Comparison of ENCODE assay signal across 11 cellular contexts in genomic region chr13:101649490-101650126, GRCh38.
DNase-seq lines count a peak whose midpoint lies in the region; ATAC-seq, FAIRE-seq and TF ChIP-seq lines count a peak whose summit lies in the region.
"Had no signal": no experiment of that assay in that cellular context is flagged by ENCODE, and none has a peak within 500 bp of the region (broad histone marks: within the 10 kb centered on the region; RNA-seq: fewer than 3 reads in every experiment).

No MANE protein-coding gene starts in this region.

- H3K79me2 ChIP-seq in HepG2 (ENCODE audit: insufficient read depth, low read length) = no peaks in the 10 kb centered on the region

- no peak overlapping the region for H3K4me3 ChIP-seq in brain microvascular endothelial cell (ENCODE audit: low read depth, low read length)
- H3K4me3 ChIP-seq in HepG2 (replicated peaks in 1 of 3; ENCODE audit: insufficient read depth in 1 of 3, low read depth in 2 of 3, low read length in 3 of 3) = no peak overlapping the region
- H3K4me3 ChIP-seq: tibial nerve had no signal

- TF ChIP-seq EP300 in HepG2 (IDR thresholded peaks at IDR 0.05; ENCODE audit: low read depth in 2 of 2, low read length in 2 of 2) (no peak), HepG2 (CRISPR knock-in tag; IDR thresholded peaks at IDR 0.05; ENCODE audit: borderline replicate concordance) (no peak)

- POLR2A ChIA-PET in HepG2 (lab: Yijun Ruan, JAX) = no interaction called here

- no peaks in the 10 kb centered on the region for H3K4me1 ChIP-seq in HepG2 (ENCODE audit: insufficient read depth, low read length)
- H3K4me1 ChIP-seq: tibial nerve had no signal

- no peak for FAIRE-seq in HepG2 (lab: Jason Lieb, UNC)

- H3K27me3 ChIP-seq in brain microvascular endothelial cell (replicated peaks) = no peaks in the 10 kb centered on the region
- no peaks in the 10 kb centered on the region for H3K27me3 ChIP-seq in HepG2 (ENCODE audit: control insufficient read depth in 1 of 2, insufficient read depth in 2 of 2, low read length in 2 of 2)
- H3K27me3 ChIP-seq: tibial nerve had no signal

- ATAC-seq in HepG2 (no peak), GM19395 (IDR thresholded peaks at IDR 0.05; ENCODE audit: unreplicated experiment) (no peak)

- in situ Hi-C loops in brain microvascular endothelial cell (cut with HindIII; ENCODE audit: low pct_ligation_motif_present, low sequenced_read_pairs) = no loop called here
- in situ Hi-C loops in HepG2 (cut with HindIII; ENCODE audit: extremely low pct_ligation_motif_present, low pct_unique_long_range_greater_than_20kb) = no loop called here

- no peaks in the 10 kb centered on the region for H3K9me3 ChIP-seq in HepG2 (ENCODE audit: low read length)
- H3K9me3 ChIP-seq: tibial nerve had no signal

- H3K36me3 ChIP-seq in brain microvascular endothelial cell (replicated peaks) (peaks cover 2% of the 10 kb centered on the region), HepG2 (replicated peaks in 1 of 2; ENCODE audit: control insufficient read depth in 1 of 2, insufficient read depth in 2 of 2, low read length in 2 of 2) (no peaks in the 10 kb centered on the region)
- H3K36me3 ChIP-seq: tibial nerve had no signal

- DNase-seq in AG08395 (ENCODE audit: low spot score) (peak; percentile 47), LHCN-M2 (ENCODE audit: low read depth) (peak; percentile 86), brain microvascular endothelial cell (peak; percentile 79), HepG2 (ENCODE audit: low spot score) (no peak), NCI-H146 (lab: John Stamatoyannopoulos, UW) (no peak), NCI-H1930 (lab: John Stamatoyannopoulos, UW) (no peak), NCI-H2171 treated with DMSO at 0.1 percent for 48 hours (lab: John Stamatoyannopoulos, UW) (no peak)
- DNase-seq: activated CD4-positive, alpha-beta T cell treated with anti-CD3 and anti-CD28 coated beads, Interleukin-2, amount 10 ng/mL, durations not matched to agents 24 days and 14 days; endodermal cell had no signal

- peak overlapping the region; percentile 53 for H3K27ac ChIP-seq in brain microvascular endothelial cell
- H3K27ac ChIP-seq in HepG2 (ENCODE audit: extremely low read length, insufficient read depth, low read length) = no peak overlapping the region
- H3K27ac ChIP-seq: tibial nerve had no signal

- no peaks in the 10 kb centered on the region for H4K20me1 ChIP-seq in HepG2 (ENCODE audit: insufficient read depth, low read length)

- no TSS peak for BruUV-seq in HepG2 (replicated peaks; lab: Mats Ljungman, UMichigan)

- CTCF ChIA-PET in HepG2 (lab: Yijun Ruan, JAX; ENCODE audit: low intra/inter-chr PET ratio, low total read pairs) = no interaction called here

- no peak overlapping the region for H3K9ac ChIP-seq in HepG2 (ENCODE audit: insufficient read depth, low read depth, low read length)

- H3K4me2 ChIP-seq in HepG2 (ENCODE audit: low read depth, low read length) = no peak overlapping the region

- TF ChIP-seq POLR2A in HepG2 (IDR thresholded peaks at IDR 0.05; ENCODE audit: insufficient read depth in 1 of 2, low read depth in 2 of 2, low read length in 2 of 2) = no peak

- intact Hi-C loops in HepG2 (cut with micrococcal nuclease; ENCODE audit: unreplicated experiment) = no loop called here

- 3% methylated on average over 4 of the region's 4 CpGs for WGBS in HepG2 (ENCODE audit: low lambda C conversion rate)

- no peak for TF ChIP-seq CTCF in brain microvascular endothelial cell (IDR thresholded peaks at IDR 0.05; ENCODE audit: low read depth, low read length, missing control alignments)
- TF ChIP-seq CTCF in HepG2 (CRISPR knock-in tag; IDR thresholded peaks at IDR 0.05) = no peak

- H2AFZ ChIP-seq in HepG2 (ENCODE audit: low read length) = no peak overlapping the region

- TF ChIP-seq RAD21 in HepG2 (CRISPR knock-in tag; IDR thresholded peaks at IDR 0.05) = no peak

TF ChIP-seq in HepG2, 621 proteins besides CTCF, POLR2A, EP300 and RAD21:
- TF ChIP-seq TCF7L2 (IDR thresholded peaks at IDR 0.05; ENCODE audit: low read depth, low read length) (no peak), SP4 (CRISPR knock-in tag; IDR thresholded peaks at IDR 0.05) (no peak), ZNF101 (CRISPR knock-in tag; IDR thresholded peaks at IDR 0.05; ENCODE audit: borderline replicate concordance, low read depth) (no peak), DZIP1 (CRISPR knock-in tag; IDR thresholded peaks at IDR 0.05) (no peak), CEBPB (IDR thresholded peaks at IDR 0.05; ENCODE audit: borderline replicate concordance, low read depth, low read length) (peak; percentile 64; the same call in 1 of the 2 replicates)
- TF ChIP-seq, protein P1, sequence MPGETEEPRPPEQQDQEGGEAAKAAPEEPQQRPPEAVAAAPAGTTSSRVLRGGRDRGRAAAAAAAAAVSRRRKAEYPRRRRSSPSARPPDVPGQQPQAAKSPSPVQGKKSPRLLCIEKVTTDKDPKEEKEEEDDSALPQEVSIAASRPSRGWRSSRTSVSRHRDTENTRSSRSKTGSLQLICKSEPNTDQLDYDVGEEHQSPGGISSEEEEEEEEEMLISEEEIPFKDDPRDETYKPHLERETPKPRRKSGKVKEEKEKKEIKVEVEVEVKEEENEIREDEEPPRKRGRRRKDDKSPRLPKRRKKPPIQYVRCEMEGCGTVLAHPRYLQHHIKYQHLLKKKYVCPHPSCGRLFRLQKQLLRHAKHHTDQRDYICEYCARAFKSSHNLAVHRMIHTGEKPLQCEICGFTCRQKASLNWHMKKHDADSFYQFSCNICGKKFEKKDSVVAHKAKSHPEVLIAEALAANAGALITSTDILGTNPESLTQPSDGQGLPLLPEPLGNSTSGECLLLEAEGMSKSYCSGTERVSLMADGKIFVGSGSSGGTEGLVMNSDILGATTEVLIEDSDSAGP (CRISPR knock-in tag; IDR thresholded peaks at IDR 0.05; ENCODE audit: borderline replicate concordance) = no peak

Comparison
In these comparisons a context has a peak if more than half of its experiments do, and no peak if none do; other contexts are left out.
1. DNase-seq: peak in AG08395 (single experiment), LHCN-M2 (single experiment) and brain microvascular endothelial cell (single experiment); none in HepG2 (single experiment), NCI-H146 (single experiment), NCI-H1930 (0 of 2) and NCI-H2171 treated with DMSO at 0.1 percent for 48 hours (single experiment).